In the genomic region with DNA sequence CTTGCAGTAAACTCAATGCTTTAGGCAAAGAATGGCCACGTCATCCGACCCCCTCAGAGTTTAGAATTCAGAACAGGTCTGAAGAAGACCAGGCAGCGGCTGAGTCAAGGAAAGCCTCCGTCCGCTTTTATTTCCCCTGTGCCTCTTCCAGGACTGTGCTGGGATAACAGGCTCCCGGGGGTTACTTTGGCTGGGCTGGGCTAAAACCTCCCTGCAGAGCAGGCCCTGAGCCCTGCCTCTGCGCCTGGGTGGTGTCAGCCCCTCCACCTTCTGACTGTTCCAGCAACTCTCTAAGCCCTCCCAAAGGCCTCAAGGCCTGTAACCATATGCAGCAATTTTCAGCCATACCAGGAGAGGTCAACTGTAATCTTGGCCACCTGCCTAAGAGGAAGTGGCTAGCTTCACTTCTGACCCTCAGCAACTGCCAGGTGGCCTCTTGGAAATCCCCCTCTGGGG, we compare ENCODE assay signal across 8 cellular contexts.
DNase-seq lines count a peak whose midpoint lies in the region; ATAC-seq, FAIRE-seq and TF ChIP-seq lines count a peak whose summit lies in the region.

No MANE protein-coding gene starts in this region.

- FAIRE-seq in RCC 7860 (lab: Jason Lieb, UNC) = peak; percentile 92

- in situ Hi-C loops in GM13977 (cut with MboI; ENCODE audit: low pct_unique_long_range_greater_than_20kb, low sequenced_read_pairs, unreplicated experiment) = no loop called here

- peak; percentile 38 for ATAC-seq in HG02759 (IDR thresholded peaks at IDR 0.05; ENCODE audit: unreplicated experiment)
- no peak for ATAC-seq in GM21367 (IDR thresholded peaks at IDR 0.05; ENCODE audit: unreplicated experiment)

- no peaks in the 10 kb centered on the region for H3K36me3 ChIP-seq in suprapubic skin

- WGBS in suprapubic skin = 62% methylated on average over 7 of the region's 7 CpGs

- TF ChIP-seq EP300 in suprapubic skin (IDR thresholded peaks at IDR 0.05) = no peak

- TF ChIP-seq POLR2A in suprapubic skin (IDR thresholded peaks at IDR 0.05) = no peak

- no peak for TF ChIP-seq CTCF in GM13977 (IDR thresholded peaks at IDR 0.05; ENCODE audit: extremely low read depth, insufficient read depth, missing control alignments)
- TF ChIP-seq CTCF in suprapubic skin (IDR thresholded peaks at IDR 0.05) = no peak

- H3K27me3 ChIP-seq in suprapubic skin = no peaks in the 10 kb centered on the region

- no peak overlapping the region for H3K27ac ChIP-seq in suprapubic skin

- DNase-seq in GM13977 (ENCODE audit: low spot score) (peak; percentile 27), RCC 7860 (ENCODE audit: low spot score) (peak; percentile 89), left kidney (ENCODE audit: low read depth, low spot score) (peak; percentile 35), suprapubic skin (ENCODE audit: low spot score in 2 of 2) (no peak), mesenteric fat pad (ENCODE audit: low spot score) (no peak)
- no peak for DNase-seq in stimulated activated CD4-positive, alpha-beta T cell treated with anti-CD3 and anti-CD28 coated beads, Interleukin-12 subunit alpha, Interleukin-12 subunit beta, amount 100 ng/mL, for 4 hours

- no peak overlapping the region for H3K4me3 ChIP-seq in suprapubic skin

- no peaks in the 10 kb centered on the region for H3K9me3 ChIP-seq in suprapubic skin

- no peaks in the 10 kb centered on the region for H3K4me1 ChIP-seq in suprapubic skin

Comparison
In these comparisons a context has a peak if more than half of its experiments do, and no peak if none do; other contexts are left out.
1. DNase-seq: peak in GM13977 (single experiment), RCC 7860 (single experiment) and left kidney (single experiment); none in stimulated activated CD4-positive, alpha-beta T cell treated with anti-CD3 and anti-CD28 coated beads, Interleukin-12 subunit alpha, Interleukin-12 subunit beta, amount 100 ng/mL, for 4 hours (single experiment), suprapubic skin (0 of 2) and mesenteric fat pad (single experiment).